Comparison of ENCODE assay signal across 7 cellular contexts in the genomic region with DNA sequence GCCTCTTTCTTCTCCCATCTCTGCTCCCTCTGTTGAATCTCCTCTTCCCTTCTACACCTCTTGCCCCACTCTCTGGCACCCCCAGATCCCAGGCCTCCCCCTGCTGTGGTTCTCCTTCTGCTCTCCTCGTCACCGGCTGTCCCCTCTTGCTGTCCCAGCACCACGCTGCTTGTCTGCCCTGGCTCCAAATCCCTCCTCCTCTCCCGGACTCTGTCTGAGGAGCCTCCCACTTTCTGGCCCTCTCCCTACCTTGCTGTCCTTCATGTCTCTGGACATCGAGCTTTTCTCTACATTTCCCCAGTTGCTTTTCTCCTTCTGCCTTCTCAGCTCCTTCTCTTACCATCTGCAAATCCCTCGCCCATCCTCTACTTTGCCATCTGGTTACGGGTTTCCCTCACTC. TPM values are rescaled to one million over a fixed set of nuclear protein-coding genes. Genes with fewer than 3 reads are reported as not detected.
DNase-seq lines count a peak whose midpoint lies in the region; ATAC-seq and TF ChIP-seq lines count a peak whose summit lies in the region.
"Had no signal": no experiment of that assay in that cellular context is flagged by ENCODE, and none has a peak within 500 bp of the region (broad histone marks: within the 10 kb centered on the region; RNA-seq: fewer than 3 reads in every experiment).

No MANE protein-coding gene starts in this region.

- CTCF ChIA-PET in AG04450 (lab: Charles Lee), result no interaction called here

- H3K4me1 ChIP-seq in SJCRH30, result no peaks in the 10 kb centered on the region
- no peaks in the 10 kb centered on the region; the same call in 1 of the 2 replicates for H3K4me1 ChIP-seq in iPS-20b (ENCODE audit: insufficient read depth, low read length)

- H3K9ac ChIP-seq in iPS-20b (ENCODE audit: low read depth, low read length), result peak overlapping the region; percentile 62; the same call in 1 of the 2 replicates

- no peak for ATAC-seq in activated CD4-positive, CD25-positive, alpha-beta regulatory T cell treated with anti-CD3 and anti-CD28 coated beads, Interleukin-2, amount 50 U/mL, for 24 hours

- H3K27me3 ChIP-seq in AG04450 (ENCODE audit: control insufficient read depth, insufficient read depth, low read length) (no peaks in the 10 kb centered on the region), SJCRH30 (no peaks in the 10 kb centered on the region), iPS-20b (ENCODE audit: insufficient read depth, low read length) (no peaks in the 10 kb centered on the region; the same call in 1 of the 2 replicates)

- H3K36me3 ChIP-seq in SJCRH30, result peaks cover 10% of the 10 kb centered on the region
- H3K36me3 ChIP-seq in iPS-20b (ENCODE audit: insufficient read depth, low read depth, low read length), result 0 out of 2 replicates have a peak, but pooled peaks cover 3% of the 10 kb centered on the region

- H3K9me3 ChIP-seq in AG04450 (ENCODE audit: control insufficient read depth, insufficient read depth, low read length) (peaks cover 25% of the 10 kb centered on the region), SJCRH30 (replicated peaks) (peaks cover 6% of the 10 kb centered on the region; the same call in 1 of the 2 replicates), iPS-20b (ENCODE audit: insufficient read depth, low read depth, low read length) (peaks cover 3% of the 10 kb centered on the region; the same call in 1 of the 2 replicates)

- DNase-seq in AG04450 (ENCODE audit: low read depth, low spot score) (no peak), SJCRH30 (peak; percentile 7 to 19), NCI-H1105 (lab: John Stamatoyannopoulos, UW) (no peak), NK-92 (lab: John Stamatoyannopoulos, UW; ENCODE audit: unreplicated experiment) (no peak)

- no peak overlapping the region for H3K27ac ChIP-seq in AG04450 (ENCODE audit: low read depth, low read length)
- no peak overlapping the region for H3K27ac ChIP-seq in SJCRH30
- H3K27ac ChIP-seq in iPS-20b (ENCODE audit: low read length), result no peak overlapping the region
- H3K27ac ChIP-seq: epithelial cell of prostate had no signal

- no peak for TF ChIP-seq CTCF in AG04450 (IDR thresholded peaks at IDR 0.05; ENCODE audit: low read depth, low read length)

- H3K4me3 ChIP-seq in AG04450 (ENCODE audit: low read depth, low read length) (peak overlapping the region; percentile 71), SJCRH30 (peak overlapping the region; percentile 84), iPS-20b (ENCODE audit: low read length) (peak overlapping the region; percentile 91)

- POLR2A ChIA-PET in AG04450 (lab: Yijun Ruan, JAX), result interaction anchor here (0.7 kb wide), 1 partner anchor 38 kb away, joined by 3 read pairs; no protein-coding TSS in a partner anchor

RNA-seq across cellular contexts. Expression of gene ZNF347, which starts 1.3 kb away (rescaled TPM):
- 5.8 and 6.6 TPM in 2 replicates for polyA plus RNA-seq in AG04450 (2011; rRNA removed)
- polyA minus RNA-seq in AG04450 (2011; rRNA and poly(A)+ RNA removed), result 5.7 and 10.8 TPM in 2 replicates
- total RNA-seq in SJCRH30 (2014; rRNA removed; shearing (Covaris generic)), result 15.5 and 17.5 TPM in 2 replicates

RNA-seq across cellular contexts. Expression of gene ZNF415, which starts 24.9 kb away (rescaled TPM):
- 14.5 and 19.3 TPM in 2 replicates for polyA plus RNA-seq in AG04450 (2011; rRNA removed)
- polyA minus RNA-seq in AG04450 (2011; rRNA and poly(A)+ RNA removed), result 10.5 and 15.6 TPM in 2 replicates
- total RNA-seq in SJCRH30 (2014; rRNA removed; shearing (Covaris generic)), result 9.0 and 10.6 TPM in 2 replicates

RNA-seq across cellular contexts. Expression of gene ZNF665, which starts 35.6 kb away (rescaled TPM):
- 3.2 and 4.1 TPM in 2 replicates for polyA plus RNA-seq in AG04450 (2011; rRNA removed)
- 1.6 and 4.0 TPM in 2 replicates for polyA minus RNA-seq in AG04450 (2011; rRNA and poly(A)+ RNA removed)
- 2.6 and 2.9 TPM in 2 replicates for total RNA-seq in SJCRH30 (2014; rRNA removed; shearing (Covaris generic))

RNA-seq across cellular contexts. Expression of gene ZNF160, which starts 54.4 kb away (rescaled TPM):
- polyA plus RNA-seq in AG04450 (2011; rRNA removed), result 19.4 and 23.7 TPM in 2 replicates
- polyA minus RNA-seq in AG04450 (2011; rRNA and poly(A)+ RNA removed), result 20.8 and 26.1 TPM in 2 replicates
- total RNA-seq in SJCRH30 (2014; rRNA removed; shearing (Covaris generic)), result 23.0 and 26.9 TPM in 2 replicates

Comparison
In these comparisons a context has a peak if more than half of its experiments do, and no peak if none do; other contexts are left out.
1. DNase-seq: peak in SJCRH30 (2 of 2); none in AG04450 (single experiment), NCI-H1105 (single experiment) and NK-92 (single experiment).
2. Peak in every context shown above with its lines, with median percentiles within 50 percentile points of each other: H3K4me3 ChIP-seq.